ENCODE assay signal across 8 cellular contexts in the genomic region with DNA sequence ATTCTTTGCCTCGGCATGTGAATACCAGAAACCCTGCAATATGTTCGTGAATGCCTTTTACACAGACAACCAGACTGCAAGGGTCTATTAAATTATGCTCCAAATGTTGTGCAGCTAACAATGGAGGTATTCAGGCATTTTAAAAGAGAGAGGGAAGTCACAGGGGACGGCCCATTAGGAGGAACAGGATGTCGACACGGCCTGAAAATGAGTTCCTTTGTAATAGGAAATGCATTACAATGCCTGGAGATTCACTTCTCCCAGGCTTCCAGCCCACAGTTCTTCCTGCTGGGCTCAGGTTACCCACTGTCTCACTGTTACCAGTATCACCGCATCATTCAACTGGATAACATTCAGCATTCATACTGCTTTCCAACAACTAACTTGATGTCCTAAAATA. TPM values are rescaled to one million over a fixed set of nuclear protein-coding genes. Genes with fewer than 3 reads are reported as not detected.
DNase-seq lines count a peak whose midpoint lies in the region; ATAC-seq lines count a peak whose summit lies in the region.

No MANE protein-coding gene starts in this region.

- H3K9ac ChIP-seq in skeletal muscle satellite cell (ENCODE audit: low read depth, low read length): peak overlapping the region; percentile 96

- H3K27me3 Mint-ChIP-seq in CD8-positive, alpha-beta memory T cell: no peaks in the 10 kb centered on the region
- H3K27me3 Mint-ChIP-seq in activated T-helper 17 cell treated with anti-CD3 and anti-CD28 coated beads, Interleukin-2, amount 50 U/mL, for 72 hours: no peaks in the 10 kb centered on the region

- no peaks in the 10 kb centered on the region for H3K27me3 ChIP-seq in CD8-positive, alpha-beta memory T cell (ENCODE audit: insufficient read depth, low read length, poor library complexity, severe bottlenecking)
- H3K27me3 ChIP-seq in iPS DF 6.9 (ENCODE audit: control insufficient read depth, insufficient read depth, low read length): peaks cover 6% of the 10 kb centered on the region; the same call in 1 of the 2 replicates
- H3K27me3 ChIP-seq in skeletal muscle satellite cell (ENCODE audit: control insufficient read depth, insufficient read depth, low read length): no peaks in the 10 kb centered on the region

- H3K36me3 Mint-ChIP-seq in CD8-positive, alpha-beta memory T cell: peaks cover 0 to 2% (median 0%) of the 10 kb centered on the region in 3 donors
- peaks cover 66% of the 10 kb centered on the region for H3K36me3 Mint-ChIP-seq in activated T-helper 17 cell treated with anti-CD3 and anti-CD28 coated beads, Interleukin-2, amount 50 U/mL, for 72 hours (ENCODE audit: low read depth)

- H3K9me3 Mint-ChIP-seq in CD8-positive, alpha-beta memory T cell: no peaks in the 10 kb centered on the region
- no peaks in the 10 kb centered on the region for H3K9me3 Mint-ChIP-seq in activated T-helper 17 cell treated with anti-CD3 and anti-CD28 coated beads, Interleukin-2, amount 50 U/mL, for 72 hours

- CTCF ChIA-PET in CD8-positive, alpha-beta memory T cell (lab: Charles Lee): no interaction called here

- no peak overlapping the region for H3K27ac Mint-ChIP-seq in CD8-positive, alpha-beta memory T cell
- H3K27ac Mint-ChIP-seq in activated T-helper 17 cell treated with anti-CD3 and anti-CD28 coated beads, Interleukin-2, amount 50 U/mL, for 72 hours: peak overlapping the region; percentile 97

- POLR2A ChIA-PET in CD8-positive, alpha-beta memory T cell (lab: Charles Lee): no interaction called here

- H3K9me3 ChIP-seq in CD8-positive, alpha-beta memory T cell (ENCODE audit: low read length): no peaks in the 10 kb centered on the region
- H3K9me3 ChIP-seq in iPS DF 6.9 (ENCODE audit: control insufficient read depth, insufficient read depth, low read length): no peaks in the 10 kb centered on the region
- no peaks in the 10 kb centered on the region for H3K9me3 ChIP-seq in skeletal muscle satellite cell (replicated peaks; ENCODE audit: low read length)

- no peaks in the 10 kb centered on the region for H3K36me3 ChIP-seq in CD8-positive, alpha-beta memory T cell (ENCODE audit: insufficient read depth, low read length)
- no peaks in the 10 kb centered on the region for H3K36me3 ChIP-seq in iPS DF 6.9 (ENCODE audit: control insufficient read depth, insufficient read depth, low read length)
- H3K36me3 ChIP-seq in skeletal muscle satellite cell (ENCODE audit: insufficient read depth, low read length): peaks cover 34% of the 10 kb centered on the region

- ATAC-seq in activated T-helper 17 cell treated with anti-CD3 and anti-CD28 coated beads, Interleukin-2, amount 50 U/mL, for 72 hours (replicated peaks): no peak
- ATAC-seq in GM18520 (IDR thresholded peaks at IDR 0.05; ENCODE audit: unreplicated experiment) (no peak), HG02885 (IDR thresholded peaks at IDR 0.05; ENCODE audit: poor library complexity, unreplicated experiment) (no peak)

- H3K4me1 Mint-ChIP-seq in CD8-positive, alpha-beta memory T cell: peaks cover 62 to 83% (median 77%) of the 10 kb centered on the region in 3 donors
- peaks cover 29% of the 10 kb centered on the region for H3K4me1 Mint-ChIP-seq in activated T-helper 17 cell treated with anti-CD3 and anti-CD28 coated beads, Interleukin-2, amount 50 U/mL, for 72 hours

- H3K4me2 ChIP-seq in skeletal muscle satellite cell (ENCODE audit: low read length): peak overlapping the region; percentile 80

- peak overlapping the region in 5 of 7 donors; percentile 45 to 96 (median 89) for H3K4me3 Mint-ChIP-seq in CD8-positive, alpha-beta memory T cell
- H3K4me3 Mint-ChIP-seq in activated T-helper 17 cell treated with anti-CD3 and anti-CD28 coated beads, Interleukin-2, amount 50 U/mL, for 72 hours: peak overlapping the region; percentile 91

- peaks cover 45% of the 10 kb centered on the region for H3K4me1 ChIP-seq in CD8-positive, alpha-beta memory T cell (ENCODE audit: insufficient read depth, low read length)
- peaks cover 6% of the 10 kb centered on the region; the same call in 1 of the 2 replicates for H3K4me1 ChIP-seq in iPS DF 6.9 (ENCODE audit: control insufficient read depth, insufficient read depth, low read length)
- H3K4me1 ChIP-seq in skeletal muscle satellite cell (ENCODE audit: control insufficient read depth, insufficient read depth, low read length): peaks cover 46% of the 10 kb centered on the region

- WGBS in iPS DF 6.9 (ENCODE audit: insufficient coverage, insufficient read length): no CpG with 5 or more reads among the region's 6 CpGs

- no peak overlapping the region for H3K4me3 ChIP-seq in CD8-positive, alpha-beta memory T cell (ENCODE audit: low read length)
- H3K4me3 ChIP-seq in iPS DF 6.9 (ENCODE audit: low read length) (peak overlapping the region; percentile 57; the same call in 1 of the 2 replicates), skeletal muscle satellite cell (ENCODE audit: low read length) (peak overlapping the region; percentile 96)

- no peak for DNase-seq in CD8-positive, alpha-beta memory T cell
- DNase-seq in KG1 (lab: John Stamatoyannopoulos, UW) (peak; percentile 59), iPS DF 6.9 (ENCODE audit: low read depth, low spot score) (no peak)
- no peak for DNase-seq in effector CD4-positive, alpha-beta T cell

- no peak overlapping the region for H3K27ac ChIP-seq in CD8-positive, alpha-beta memory T cell (ENCODE audit: low read depth, low read length)
- no peak overlapping the region for H3K27ac ChIP-seq in iPS DF 6.9 (ENCODE audit: low read length)

RNA-seq across cellular contexts. Expression of a gene that starts 2.5 kb away (rescaled TPM):
- 10 to 100 TPM; 23.4 to 24.8 TPM for total RNA-seq in CD8-positive, alpha-beta memory T cell
- polyA plus RNA-seq in CD8-positive, alpha-beta memory T cell: 3.8 TPM
- 10 to 100 TPM; 68.4 to 94.1 TPM for total RNA-seq in activated T-helper 17 cell treated with anti-CD3 and anti-CD28 coated beads, Interleukin-2, amount 50 U/mL, for 72 hours
- total RNA-seq in skeletal muscle satellite cell (2012; rRNA removed): 161 and 205 TPM in 2 replicates
